8 cellular contexts compared by ENCODE assay signal in genomic region chr6:167094436-167094819, GRCh38. TPM values are rescaled to one million over a fixed set of nuclear protein-coding genes. Genes with fewer than 3 reads are reported as not detected.
DNase-seq lines count a peak whose midpoint lies in the region; ATAC-seq and TF ChIP-seq lines count a peak whose summit lies in the region.

No MANE protein-coding gene starts in this region.

- TF ChIP-seq POLR2A in lower leg skin (IDR thresholded peaks at IDR 0.05): no peak

- H3K27me3 Mint-ChIP-seq in effector memory CD8-positive, alpha-beta T cell: no peaks in the 10 kb centered on the region

- ATAC-seq in GM19463 (IDR thresholded peaks at IDR 0.05; ENCODE audit: unreplicated experiment) (peak; percentile 12), HG03439 (IDR thresholded peaks at IDR 0.05; ENCODE audit: unreplicated experiment) (peak; percentile 23)
- ATAC-seq in effector memory CD8-positive, alpha-beta T cell (replicated peaks): peak; percentile 13

- peaks cover 32% of the 10 kb centered on the region for H3K36me3 Mint-ChIP-seq in effector memory CD8-positive, alpha-beta T cell (ENCODE audit: insufficient read depth)

- H3K27ac Mint-ChIP-seq in effector memory CD8-positive, alpha-beta T cell: peak overlapping the region; percentile 86 to 99

- WGBS in lower leg skin, 2 donors: 76% methylated on average over 12 of the region's 12 CpGs

- TF ChIP-seq CTCF in lower leg skin (IDR thresholded peaks at IDR 0.05): no peak

- no peaks in the 10 kb centered on the region for H3K9me3 Mint-ChIP-seq in effector memory CD8-positive, alpha-beta T cell

- intact Hi-C loops in lower leg skin (cut with DNase I; ENCODE audit: low total_unique reads): no loop called here

- peaks cover 49 to 58% of the 10 kb centered on the region in 2 donors for H3K4me1 Mint-ChIP-seq in effector memory CD8-positive, alpha-beta T cell (ENCODE audit: low read depth in 2 of 2)

- no peak overlapping the region for H3K4me3 ChIP-seq in lower leg skin (ENCODE audit: low read depth, poor library complexity, severe bottlenecking)

- DNase-seq in Daoy (ENCODE audit: low read depth) (peak; percentile 9), lower leg skin (ENCODE audit: low spot score in 2 of 2) (no peak), iPS-NIHi7 (ENCODE audit: extremely low spot score) (no peak), AG08396 (ENCODE audit: low spot score) (no peak), DMS153 treated with DMSO at 0.1 percent for 48 hours (lab: John Stamatoyannopoulos, UW; ENCODE audit: unreplicated experiment) (no peak)
- no peak for DNase-seq in effector memory CD8-positive, alpha-beta T cell

- peak overlapping the region; percentile 79 to 96 for H3K4me3 Mint-ChIP-seq in effector memory CD8-positive, alpha-beta T cell

RNA-seq across cellular contexts. Expression of gene CCR6, which starts 28.5 kb away (rescaled TPM):
- total RNA-seq in Daoy (2014; rRNA removed; shearing (Covaris generic)): not detected in 2 replicates
- total RNA-seq in lower leg skin: 1 to 10 TPM in 1 of 4 donors, under 1 TPM in 2, not detected in 1; 0.42 to 1.5 (median 0.49) TPM
